In genomic region chr11:114180301-114181055, GRCh38 we compare ENCODE assay signal across 8 cellular contexts.
DNase-seq lines count a peak whose midpoint lies in the region; TF ChIP-seq lines count a peak whose summit lies in the region.

No MANE protein-coding gene starts in this region.

- H3K4me1 ChIP-seq in colonic mucosa: peaks cover 17% of the 10 kb centered on the region

- peak; percentile 63 for TF ChIP-seq CTCF in colonic mucosa (IDR thresholded peaks at IDR 0.05)

- H3K9ac ChIP-seq in colonic mucosa (ENCODE audit: low read depth in 2 of 2, low read length in 2 of 2): peak overlapping the region; percentile 38 to 76

- peak; percentile 21 to 58 for DNase-seq in NCI-H524 (lab: John Stamatoyannopoulos, UW)
- DNase-seq in NCI-H524 treated with DMSO at 0.1 percent for 48 hours (lab: John Stamatoyannopoulos, UW): no peak
- peak; percentile 56 for DNase-seq in NCI-H748 (lab: John Stamatoyannopoulos, UW; ENCODE audit: unreplicated experiment)
- peak; percentile 74 for DNase-seq in colonic mucosa
- DNase-seq in mucosa of gallbladder (ENCODE audit: low spot score): peak; percentile 63
- DNase-seq in dedifferentiated amniotic fluid mesenchymal stem cell (ENCODE audit: extremely low spot score): no peak
- DNase-seq in activated CD4-positive, alpha-beta T cell treated with anti-CD3 and anti-CD28 coated beads for 1 hour: no peak
- no peak for DNase-seq in glomerular visceral epithelial cell (ENCODE audit: extremely low spot score)

- intact Hi-C loops in colonic mucosa (cut with DNase I): loop anchor here (5.0 kb wide), 3 partner anchors 77 to 148 kb away; no protein-coding TSS in a partner anchor

- no peak overlapping the region for H3K4me3 ChIP-seq in colonic mucosa

- H3K9me3 ChIP-seq in colonic mucosa: no peaks in the 10 kb centered on the region

- peak overlapping the region; percentile 63 for H3K27ac ChIP-seq in colonic mucosa

- no peaks in the 10 kb centered on the region for H3K27me3 ChIP-seq in colonic mucosa

- H3K36me3 ChIP-seq in colonic mucosa: no peaks in the 10 kb centered on the region

Comparison
In these comparisons a context has a peak if more than half of its experiments do, and no peak if none do; other contexts are left out.
1. DNase-seq: peak in NCI-H524 (2 of 2), NCI-H748 (single experiment), colonic mucosa (single experiment) and mucosa of gallbladder (single experiment); none in NCI-H524 treated with DMSO at 0.1 percent for 48 hours (single experiment), dedifferentiated amniotic fluid mesenchymal stem cell (single experiment), activated CD4-positive, alpha-beta T cell treated with anti-CD3 and anti-CD28 coated beads for 1 hour (single experiment) and glomerular visceral epithelial cell (single experiment).